Comparison of ENCODE assay signal across 10 cellular contexts in the genomic region with DNA sequence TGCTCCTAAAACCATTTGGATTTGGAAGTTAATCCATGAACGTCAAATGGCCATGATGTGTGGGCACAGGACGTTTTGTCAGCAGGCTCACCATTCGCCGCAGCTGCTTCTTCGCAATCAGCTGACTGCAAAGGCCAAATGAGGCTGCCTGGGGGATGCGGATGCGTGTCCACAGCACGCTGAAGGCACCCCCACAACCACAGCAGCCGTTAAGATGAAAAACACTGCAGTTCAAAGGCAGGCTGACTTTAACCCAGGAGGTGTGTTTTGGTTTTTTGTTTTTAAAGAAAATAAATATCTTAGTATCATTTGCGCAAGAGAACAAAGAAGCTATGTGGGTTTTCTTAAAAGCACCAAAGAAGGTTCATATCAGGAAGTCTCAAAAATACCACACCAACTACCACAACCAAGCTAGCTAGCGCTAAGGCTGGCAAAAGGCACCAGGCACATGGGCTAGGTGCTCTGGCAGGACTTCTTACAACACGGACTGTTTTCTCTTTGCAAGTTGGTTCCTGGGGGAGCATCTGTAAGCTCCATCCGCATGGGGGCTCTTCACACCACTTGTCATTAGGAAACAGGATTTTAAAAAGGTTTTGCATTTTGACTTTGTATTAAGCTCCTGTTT. TPM values are rescaled to one million over a fixed set of nuclear protein-coding genes. Genes with fewer than 3 reads are reported as not detected.
DNase-seq lines count a peak whose midpoint lies in the region; ATAC-seq and TF ChIP-seq lines count a peak whose summit lies in the region.
"Had no signal": no experiment of that assay in that cellular context is flagged by ENCODE, and none has a peak within 500 bp of the region (broad histone marks: within the 10 kb centered on the region; RNA-seq: fewer than 3 reads in every experiment).

No MANE protein-coding gene starts in this region.

- H3K36me3 Mint-ChIP-seq in activated naive CD4-positive, alpha-beta T cell treated with anti-CD3 and anti-CD28 coated beads for 36 hours (ENCODE audit: low read depth), result peaks cover 60% of the 10 kb centered on the region

- H2AFZ ChIP-seq in GM23248, result no peak overlapping the region

- H3K27ac Mint-ChIP-seq in activated naive CD4-positive, alpha-beta T cell treated with anti-CD3 and anti-CD28 coated beads for 36 hours, result peak overlapping the region; percentile 54

- WGBS in heart left ventricle, 4 donors, result 87 to 94% (median 91%) methylated on average over 13 of the region's 13 CpGs
- 88 to 89% methylated on average over 13 of the region's 13 CpGs for WGBS in GM23248 (ENCODE audit: low coverage in 1 of 2, low lambda C conversion rate in 2 of 2, missing lambda C conversion rate in 2 of 2), 2 experiments

- H3K4me1 ChIP-seq in heart left ventricle, result peaks cover 0 to 4% (median 0%) of the 10 kb centered on the region in 12 donors
- H3K4me1 ChIP-seq in GM23248 (ENCODE audit: insufficient read depth), result no peaks in the 10 kb centered on the region; the same call in 1 of the 2 replicates

- no peaks in the 10 kb centered on the region for H3K9me2 ChIP-seq in GM23248 (ENCODE audit: insufficient read depth)

- TF ChIP-seq POLR2A in heart left ventricle (IDR thresholded peaks at IDR 0.05), result no peak

- H4K20me1 ChIP-seq in GM23248 (ENCODE audit: insufficient read depth), result no peaks in the 10 kb centered on the region

- peak; percentile 26 for DNase-seq in left ventricle myocardium superior
- DNase-seq in heart left ventricle, result no peak
- DNase-seq in activated naive CD4-positive, alpha-beta T cell treated with anti-CD3 and anti-CD28 coated beads for 36 hours, result peak; percentile 53
- DNase-seq in GM23248, result no peak
- no peak for DNase-seq in anterior cingulate cortex (lab: John Stamatoyannopoulos, UW)
- DNase-seq: NCI-H1092 had no signal

- no peak overlapping the region for H3K9ac ChIP-seq in GM23248

- no peak overlapping the region for H3K4me3 ChIP-seq in heart left ventricle
- no peak overlapping the region for H3K4me3 ChIP-seq in skin epidermis
- no peak overlapping the region for H3K4me3 ChIP-seq in GM23248
- H3K4me3 ChIP-seq: coronary artery had no signal

- in situ Hi-C loops in GM23248 (cut with MboI), result no loop called here

- no peaks in the 10 kb centered on the region for H3K27me3 Mint-ChIP-seq in activated naive CD4-positive, alpha-beta T cell treated with anti-CD3 and anti-CD28 coated beads for 36 hours (ENCODE audit: low read depth)

- no peak for TF ChIP-seq CTCF in heart left ventricle (IDR thresholded peaks at IDR 0.05)

- ATAC-seq in left ventricle myocardium superior (no peak), heart left ventricle (no peak), GM19455 (IDR thresholded peaks at IDR 0.05; ENCODE audit: unreplicated experiment) (no peak), HG03280 (IDR thresholded peaks at IDR 0.05; ENCODE audit: unreplicated experiment) (no peak)

- no peaks in the 10 kb centered on the region for H3K9me3 ChIP-seq in heart left ventricle
- H3K9me3 ChIP-seq in GM23248 (ENCODE audit: low read depth), result no peaks in the 10 kb centered on the region

- no peak overlapping the region for H3K4me3 Mint-ChIP-seq in activated naive CD4-positive, alpha-beta T cell treated with anti-CD3 and anti-CD28 coated beads for 36 hours

- peaks cover 0 to 100% (median 95%) of the 10 kb centered on the region in 9 donors for H3K36me3 ChIP-seq in heart left ventricle
- peaks cover 67% of the 10 kb centered on the region for H3K36me3 ChIP-seq in GM23248 (ENCODE audit: low read depth)

- H3K9me3 Mint-ChIP-seq in activated naive CD4-positive, alpha-beta T cell treated with anti-CD3 and anti-CD28 coated beads for 36 hours, result no peaks in the 10 kb centered on the region

- H3K27me3 ChIP-seq in heart left ventricle, result no peaks in the 10 kb centered on the region
- no peaks in the 10 kb centered on the region for H3K27me3 ChIP-seq in GM23248 (replicated peaks; ENCODE audit: insufficient read depth)

- H3K27ac ChIP-seq in heart left ventricle (peak overlapping the region in 1 of 12 donors; percentile 68), skin epidermis (peak overlapping the region in 14 of 21 experiments; percentile 19 to 92 (median 66)), GM23248 (no peak overlapping the region)
- H3K27ac ChIP-seq: coronary artery had no signal

- intact Hi-C loops in left ventricle myocardium superior (cut with micrococcal nuclease), result no loop called here
- intact Hi-C loops in heart left ventricle (cut with DNase I), result no loop called here
- intact Hi-C loops in activated naive CD4-positive, alpha-beta T cell treated with anti-CD3 and anti-CD28 coated beads for 36 hours (cut with micrococcal nuclease), result loop anchor here (1.0 kb wide), 1 partner anchor 22 kb away; a partner anchor contains a TSS

- CTCF ChIA-PET in activated naive CD4-positive, alpha-beta T cell treated with anti-CD3 and anti-CD28 coated beads for 36 hours (lab: Charles Lee), result interaction anchor here (0.8 to 1.8 kb wide), 5 partner anchors 23 to 481 kb away, joined by 3 to 5 read pairs (median 4); no protein-coding TSS in a partner anchor

- no peak overlapping the region for H3K4me2 ChIP-seq in GM23248 (ENCODE audit: unreplicated experiment)

- peaks cover 5% of the 10 kb centered on the region for H3K79me2 ChIP-seq in GM23248 (ENCODE audit: insufficient read depth)

- peaks cover 38% of the 10 kb centered on the region for H3K4me1 Mint-ChIP-seq in activated naive CD4-positive, alpha-beta T cell treated with anti-CD3 and anti-CD28 coated beads for 36 hours (ENCODE audit: low read depth)

- H3F3A ChIP-seq in GM23248 (ENCODE audit: insufficient read depth), result peaks cover 25% of the 10 kb centered on the region; the same call in 1 of the 2 replicates

RNA-seq across cellular contexts. Expression of a gene that starts 22.3 kb away (rescaled TPM):
- total RNA-seq in left ventricle myocardium superior (173 TPM), heart left ventricle (100 to 1,000 TPM; 125 to 216 (median 178) TPM)
- polyA plus RNA-seq in heart left ventricle (100 to 1,000 TPM; 119 to 143 TPM), GM23248 (2016; fragmentation: Nextera tagmentation; extraction: Ambion mirVana) (121 and 122 TPM in 2 replicates)
- total RNA-seq in activated naive CD4-positive, alpha-beta T cell treated with anti-CD3 and anti-CD28 coated beads for 36 hours, result 100 to 1,000 TPM; 240 to 245 TPM
- 57.4 and 68.8 TPM in 2 replicates for total RNA-seq in GM23248 (2014; rRNA removed; shearing (Covaris generic))

RNA-seq across cellular contexts. Expression of a gene that starts 42.8 kb away (rescaled TPM):
- total RNA-seq in left ventricle myocardium superior, result 12.4 TPM
- 10 to 100 TPM; 10.2 to 29.3 (median 18.5) TPM for total RNA-seq in heart left ventricle
- 10 to 100 TPM in 1 of 2 donors, 1 to 10 TPM in 1; 9.3 to 30.5 TPM for polyA plus RNA-seq in heart left ventricle
- 100 to 1,000 TPM; 126 to 128 TPM for total RNA-seq in activated naive CD4-positive, alpha-beta T cell treated with anti-CD3 and anti-CD28 coated beads for 36 hours
- total RNA-seq in GM23248 (2014; rRNA removed; shearing (Covaris generic)), result 111 and 125 TPM in 2 replicates
- polyA plus RNA-seq in GM23248 (2016; fragmentation: Nextera tagmentation; extraction: Ambion mirVana), result 115 and 120 TPM in 2 replicates

Comparison
In these comparisons a context has a peak if more than half of its experiments do, and no peak if none do; other contexts are left out.
1. DNase-seq: peak in left ventricle myocardium superior (single experiment) and activated naive CD4-positive, alpha-beta T cell treated with anti-CD3 and anti-CD28 coated beads for 36 hours (single experiment); none in heart left ventricle (0 of 5), GM23248 (single experiment) and anterior cingulate cortex (0 of 58).